9 cellular contexts compared by ENCODE assay signal in the genomic region with DNA sequence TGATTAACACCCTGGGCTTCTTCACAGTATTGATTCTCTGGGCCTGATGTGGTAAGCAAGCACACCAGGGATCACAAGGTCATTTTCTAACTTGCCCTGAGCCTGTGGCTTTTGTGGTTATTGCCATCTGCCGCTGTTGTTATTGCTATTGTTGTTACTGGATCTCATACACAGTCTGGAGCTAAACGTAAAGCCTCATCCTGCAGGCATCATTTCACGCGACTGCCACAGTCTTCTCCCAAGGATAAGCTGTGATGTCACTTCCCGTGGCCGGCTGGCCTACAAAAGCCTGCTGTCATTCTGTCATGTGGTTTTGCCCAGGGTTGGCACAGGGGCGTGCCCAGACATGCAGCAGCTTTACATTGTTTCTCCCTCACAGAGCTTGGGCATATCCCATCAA.
DNase-seq lines count a peak whose midpoint lies in the region; ATAC-seq and TF ChIP-seq lines count a peak whose summit lies in the region.
"Had no signal": no experiment of that assay in that cellular context is flagged by ENCODE, and none has a peak within 500 bp of the region (broad histone marks: within the 10 kb centered on the region; RNA-seq: fewer than 3 reads in every experiment).

No MANE protein-coding gene starts in this region.

- H4K20me1 ChIP-seq in DND-41 (ENCODE audit: insufficient read depth, low read length) (no peaks in the 10 kb centered on the region; the same call in 1 of the 2 replicates), fibroblast of lung (ENCODE audit: control insufficient read depth, extremely low read depth, insufficient read depth, low read length) (no peaks in the 10 kb centered on the region), OCI-LY7 (ENCODE audit: insufficient read depth, low read length) (no peaks in the 10 kb centered on the region), PC-9 (ENCODE audit: insufficient read depth) (no peaks in the 10 kb centered on the region)

- CTCF ChIA-PET in OCI-LY7 (lab: Charles Lee; ENCODE audit: unreplicated experiment), result no interaction called here
- CTCF ChIA-PET in PC-9 (lab: Charles Lee), result no interaction called here

- POLR2A ChIA-PET in OCI-LY7 (lab: Charles Lee), result interaction anchor here (0.6 to 0.7 kb wide), 4 partner anchors 11 to 343 kb away, joined by 3 to 5 read pairs (median 3); no protein-coding TSS in a partner anchor
- POLR2A ChIA-PET in PC-9 (lab: Charles Lee; ENCODE audit: unreplicated experiment), result no interaction called here

- H3K36me3 ChIP-seq in DND-41 (ENCODE audit: insufficient read depth, low read length), result no peaks in the 10 kb centered on the region
- H3K36me3 ChIP-seq in fibroblast of lung (ENCODE audit: control insufficient read depth, insufficient read depth, low read length), result no peaks in the 10 kb centered on the region
- H3K36me3 ChIP-seq in OCI-LY7 (ENCODE audit: insufficient read depth, low read length), result no peaks in the 10 kb centered on the region
- H3K36me3 ChIP-seq in PC-9 (ENCODE audit: low read depth), result no peaks in the 10 kb centered on the region

- TF ChIP-seq CTCF in DND-41 (IDR thresholded peaks at IDR 0.05; ENCODE audit: borderline replicate concordance, extremely low read depth, low read length, poor library complexity, severe bottlenecking) (no peak), HFF-Myc (IDR thresholded peaks at IDR 0.05; ENCODE audit: low read depth, low read length, missing control alignments) (no peak), fibroblast of lung (conservative IDR thresholded peaks at IDR 0.05 in 1 of 2, IDR thresholded peaks at IDR 0.05 in 1 of 2; ENCODE audit: low read depth in 1 of 2, low read length in 2 of 2) (no peak), OCI-LY7 (conservative IDR thresholded peaks at IDR 0.05; ENCODE audit: low read length) (no peak), PC-9 (conservative IDR thresholded peaks at IDR 0.05) (no peak)

- peak overlapping the region; percentile 46 for H3K4me2 ChIP-seq in DND-41 (ENCODE audit: insufficient read depth, low read length)
- no peak overlapping the region for H3K4me2 ChIP-seq in fibroblast of lung (ENCODE audit: extremely low read depth, insufficient read depth, low read length)
- H3K4me2 ChIP-seq in OCI-LY7 (ENCODE audit: low read length), result no peak overlapping the region
- H3K4me2 ChIP-seq in PC-9, result no peak overlapping the region

- intact Hi-C loops in OCI-LY7 (cut with micrococcal nuclease; ENCODE audit: unreplicated experiment) (no loop called here), PC-9 (cut with micrococcal nuclease; ENCODE audit: unreplicated experiment) (no loop called here)

- H3K9ac ChIP-seq in DND-41 (ENCODE audit: low read depth, low read length) (no peak overlapping the region), fibroblast of lung (ENCODE audit: insufficient read depth, low read length) (no peak overlapping the region)

- ATAC-seq in DND-41 (ENCODE audit: insufficient read depth, low read depth) (peak; percentile 87), HG02852 (IDR thresholded peaks at IDR 0.05; ENCODE audit: unreplicated experiment) (no peak)

- H3K9me2 ChIP-seq in OCI-LY7 (ENCODE audit: insufficient read depth, low read length), result no peaks in the 10 kb centered on the region
- H3K9me2 ChIP-seq in PC-9 (ENCODE audit: insufficient read depth), result no peaks in the 10 kb centered on the region

- H3K4me3 ChIP-seq in DND-41 (ENCODE audit: low read depth in 1 of 2, low read length in 2 of 2) (no peak overlapping the region), HFF-Myc (replicated peaks; ENCODE audit: low read depth, low read length) (no peak overlapping the region), fibroblast of lung (replicated peaks in 1 of 4; ENCODE audit: control extremely low read depth in 1 of 4, insufficient read depth in 1 of 4, low read depth in 3 of 4, low read length in 4 of 4) (no peak overlapping the region), OCI-LY7 (ENCODE audit: low read depth, low read length, poor library complexity, severe bottlenecking) (no peak overlapping the region), PC-9 (no peak overlapping the region)

- DNase-seq in DND-41, result peak; percentile 70
- peak; percentile 48 for DNase-seq in HFF-Myc (ENCODE audit: extremely low read depth, low read depth)
- DNase-seq in NCI-H748 treated with DMSO at 0.1 percent for 48 hours (lab: John Stamatoyannopoulos, UW), result peak; percentile 34
- peak; percentile 5 to 13 for DNase-seq in fibroblast of lung (ENCODE audit: low read depth in 2 of 2)
- no peak for DNase-seq in OCI-LY7 (ENCODE audit: low spot score)
- DNase-seq in activated gamma-delta T cell treated with Interleukin-2 at 50 U/mL for 16 hours, result no peak
- DNase-seq in PC-9, result no peak

- H2AFZ ChIP-seq in DND-41 (ENCODE audit: low read depth, low read length) (no peak overlapping the region), fibroblast of lung (ENCODE audit: low read length) (no peak overlapping the region), OCI-LY7 (ENCODE audit: low read length) (no peak overlapping the region), PC-9 (no peak overlapping the region)

- no TSS peak for BruUV-seq in OCI-LY7 (replicated peaks; lab: Mats Ljungman, UMichigan)
- BruUV-seq in PC-9 (replicated peaks; lab: Mats Ljungman, UMichigan), result no TSS peak

- peaks cover 20% of the 10 kb centered on the region for H3K4me1 ChIP-seq in DND-41 (ENCODE audit: insufficient read depth, low read length)
- no peaks in the 10 kb centered on the region for H3K4me1 ChIP-seq in fibroblast of lung (ENCODE audit: control insufficient read depth, extremely low read depth, insufficient read depth, low read length)
- H3K4me1 ChIP-seq in OCI-LY7 (ENCODE audit: insufficient read depth, low read length, poor library complexity, severe bottlenecking), result no peaks in the 10 kb centered on the region
- H3K4me1 ChIP-seq in PC-9 (replicated peaks; ENCODE audit: insufficient read depth), result no peaks in the 10 kb centered on the region

- H3K9me3 ChIP-seq in DND-41 (ENCODE audit: insufficient read depth, low read length, severe bottlenecking) (no peaks in the 10 kb centered on the region), fibroblast of lung (ENCODE audit: control insufficient read depth, insufficient read depth, low read depth, low read length) (no peaks in the 10 kb centered on the region), OCI-LY7 (ENCODE audit: low read length) (no peaks in the 10 kb centered on the region), PC-9 (ENCODE audit: insufficient read depth, low read depth) (no peaks in the 10 kb centered on the region)

- H3K79me2 ChIP-seq in DND-41 (ENCODE audit: insufficient read depth, low read length) (no peaks in the 10 kb centered on the region), fibroblast of lung (ENCODE audit: control insufficient read depth, insufficient read depth, low read length) (no peaks in the 10 kb centered on the region), OCI-LY7 (ENCODE audit: insufficient read depth, low read depth, low read length) (no peaks in the 10 kb centered on the region), PC-9 (ENCODE audit: low read depth) (no peaks in the 10 kb centered on the region)

- H3K27me3 ChIP-seq in DND-41 (ENCODE audit: insufficient read depth, low read length, poor library complexity) (peaks cover 10% of the 10 kb centered on the region), fibroblast of lung (ENCODE audit: control insufficient read depth, insufficient read depth, low read length) (no peaks in the 10 kb centered on the region), PC-9 (ENCODE audit: insufficient read depth, low read depth) (peaks cover 99% of the 10 kb centered on the region)

- H3K27ac ChIP-seq in DND-41 (ENCODE audit: low read length), result no peak overlapping the region
- no peak overlapping the region for H3K27ac ChIP-seq in fibroblast of lung (ENCODE audit: insufficient read depth, low read length)
- no peak overlapping the region for H3K27ac ChIP-seq in OCI-LY7 (ENCODE audit: low read depth, low read length, poor library complexity, severe bottlenecking)
- no peak overlapping the region for H3K27ac ChIP-seq in PC-9
- H3K27ac ChIP-seq: HL-60 had no signal

- H3F3A ChIP-seq in PC-9 (ENCODE audit: insufficient read depth, low read depth), result no peaks in the 10 kb centered on the region

Comparison
In these comparisons a context has a peak if more than half of its experiments do, and no peak if none do; other contexts are left out.
1. DNase-seq: peak in DND-41 (single experiment), HFF-Myc (single experiment), NCI-H748 treated with DMSO at 0.1 percent for 48 hours (single experiment) and fibroblast of lung (2 of 2); none in OCI-LY7 (single experiment), activated gamma-delta T cell treated with Interleukin-2 at 50 U/mL for 16 hours (single experiment) and PC-9 (0 of 2).